In genomic region chr3:196754215-196754937, GRCh38 we compare ENCODE assay signal across 11 cellular contexts. TPM values are rescaled to one million over a fixed set of nuclear protein-coding genes. Genes with fewer than 3 reads are reported as not detected.
DNase-seq lines count a peak whose midpoint lies in the region; ATAC-seq and TF ChIP-seq lines count a peak whose summit lies in the region.
"Had no signal": no experiment of that assay in that cellular context is flagged by ENCODE, and none has a peak within 500 bp of the region (broad histone marks: within the 10 kb centered on the region; RNA-seq: fewer than 3 reads in every experiment).

No MANE protein-coding gene starts in this region.

- ATAC-seq in WTC11, result no peak
- ATAC-seq in stimulated activated effector memory CD8-positive, alpha-beta T cell treated with anti-CD3 and anti-CD28 coated beads, Interleukin-12 subunit alpha, Interleukin-12 subunit beta, amount 100 ng/mL, for 72 hours, result no peak

- CTCF ChIA-PET in activated CD4-positive, alpha-beta memory T cell treated with anti-CD3 and anti-CD28 coated beads for 36 hours (lab: Charles Lee), result no interaction called here
- CTCF ChIA-PET in activated CD4-positive, alpha-beta memory T cell treated with anti-CD3 and anti-CD28 coated beads, Interleukin-2, amount 10 ng/mL, durations not matched to agents 7 days and 5 days (lab: Charles Lee), result no interaction called here
- CTCF ChIA-PET in WTC11 (lab: Charles Lee), result no interaction called here

- no peak for DNase-seq in activated CD4-positive, alpha-beta memory T cell treated with anti-CD3 and anti-CD28 coated beads for 36 hours
- DNase-seq in activated CD4-positive, alpha-beta memory T cell treated with anti-CD3 and anti-CD28 coated beads, Interleukin-2, amount 10 ng/mL, durations not matched to agents 7 days and 5 days, result no peak
- DNase-seq in WTC11 (ENCODE audit: low spot score), result no peak
- peak; percentile 18 for DNase-seq in fibroblast of villous mesenchyme (ENCODE audit: low read depth)
- DNase-seq in stimulated activated effector memory CD8-positive, alpha-beta T cell treated with anti-CD3 and anti-CD28 coated beads, Interleukin-12 subunit alpha, Interleukin-12 subunit beta, amount 100 ng/mL, for 72 hours (ENCODE audit: low spot score in 2 of 2), result no peak
- no peak for DNase-seq in superior temporal gyrus (ENCODE audit: extremely low spot score)
- no peak for DNase-seq in SHP77 (lab: John Stamatoyannopoulos, UW)
- no peak for DNase-seq in activated gamma-delta T cell (lab: John Stamatoyannopoulos, UW)
- DNase-seq: GM23248, substantia nigra had no signal

- H3K4me1 Mint-ChIP-seq in activated CD4-positive, alpha-beta memory T cell treated with anti-CD3 and anti-CD28 coated beads for 36 hours (ENCODE audit: low read depth), result peaks cover 49% of the 10 kb centered on the region
- H3K4me1 Mint-ChIP-seq in activated CD4-positive, alpha-beta memory T cell treated with anti-CD3 and anti-CD28 coated beads, Interleukin-2, amount 10 ng/mL, durations not matched to agents 7 days and 5 days, result peaks cover 34% of the 10 kb centered on the region
- peaks cover 23% of the 10 kb centered on the region for H3K4me1 Mint-ChIP-seq in WTC11
- peaks cover 59% of the 10 kb centered on the region for H3K4me1 Mint-ChIP-seq in stimulated activated effector memory CD8-positive, alpha-beta T cell treated with anti-CD3 and anti-CD28 coated beads, Interleukin-12 subunit alpha, Interleukin-12 subunit beta, amount 100 ng/mL, for 72 hours

- peaks cover 42% of the 10 kb centered on the region for H3K36me3 Mint-ChIP-seq in activated CD4-positive, alpha-beta memory T cell treated with anti-CD3 and anti-CD28 coated beads for 36 hours
- peaks cover 84% of the 10 kb centered on the region for H3K36me3 Mint-ChIP-seq in activated CD4-positive, alpha-beta memory T cell treated with anti-CD3 and anti-CD28 coated beads, Interleukin-2, amount 10 ng/mL, durations not matched to agents 7 days and 5 days (ENCODE audit: low read depth)
- peaks cover 65% of the 10 kb centered on the region for H3K36me3 Mint-ChIP-seq in WTC11
- H3K36me3 Mint-ChIP-seq in stimulated activated effector memory CD8-positive, alpha-beta T cell treated with anti-CD3 and anti-CD28 coated beads, Interleukin-12 subunit alpha, Interleukin-12 subunit beta, amount 100 ng/mL, for 72 hours, result peaks cover 82% of the 10 kb centered on the region

- no peaks in the 10 kb centered on the region for H3K27me3 Mint-ChIP-seq in activated CD4-positive, alpha-beta memory T cell treated with anti-CD3 and anti-CD28 coated beads for 36 hours
- no peaks in the 10 kb centered on the region for H3K27me3 Mint-ChIP-seq in activated CD4-positive, alpha-beta memory T cell treated with anti-CD3 and anti-CD28 coated beads, Interleukin-2, amount 10 ng/mL, durations not matched to agents 7 days and 5 days
- H3K27me3 Mint-ChIP-seq in WTC11 (ENCODE audit: low read depth), result no peaks in the 10 kb centered on the region

- intact Hi-C loops in activated CD4-positive, alpha-beta memory T cell treated with anti-CD3 and anti-CD28 coated beads for 36 hours (cut with micrococcal nuclease), result no loop called here

- no peak overlapping the region for H3K4me3 ChIP-seq in fibroblast of villous mesenchyme (ENCODE audit: low read depth, low read length)
- H3K4me3 ChIP-seq: GM23248 had no signal

- H3K4me3 Mint-ChIP-seq in activated CD4-positive, alpha-beta memory T cell treated with anti-CD3 and anti-CD28 coated beads for 36 hours, result no peak overlapping the region
- no peak overlapping the region for H3K4me3 Mint-ChIP-seq in activated CD4-positive, alpha-beta memory T cell treated with anti-CD3 and anti-CD28 coated beads, Interleukin-2, amount 10 ng/mL, durations not matched to agents 7 days and 5 days
- H3K4me3 Mint-ChIP-seq in WTC11, result no peak overlapping the region
- H3K4me3 Mint-ChIP-seq in stimulated activated effector memory CD8-positive, alpha-beta T cell treated with anti-CD3 and anti-CD28 coated beads, Interleukin-12 subunit alpha, Interleukin-12 subunit beta, amount 100 ng/mL, for 72 hours, result no peak overlapping the region
- H3K4me3 Mint-ChIP-seq: neural crest cell had no signal

- TF ChIP-seq CTCF in WTC11 (IDR thresholded peaks at IDR 0.05) (no peak), fibroblast of villous mesenchyme (IDR thresholded peaks at IDR 0.05; ENCODE audit: insufficient read depth, low read depth, low read length) (no peak)

- POLR2A ChIA-PET in activated CD4-positive, alpha-beta memory T cell treated with anti-CD3 and anti-CD28 coated beads for 36 hours (lab: Charles Lee), result no interaction called here
- POLR2A ChIA-PET in activated CD4-positive, alpha-beta memory T cell treated with anti-CD3 and anti-CD28 coated beads, Interleukin-2, amount 10 ng/mL, durations not matched to agents 7 days and 5 days (lab: Charles Lee), result interaction anchor here (2.5 kb wide), 1 partner anchor 14 kb away, joined by 7 read pairs; the partner anchor contains the start of gene PAK2
- POLR2A ChIA-PET in WTC11 (lab: Charles Lee), result no interaction called here

- H3K9me3 Mint-ChIP-seq in activated CD4-positive, alpha-beta memory T cell treated with anti-CD3 and anti-CD28 coated beads for 36 hours, result peaks cover 18% of the 10 kb centered on the region
- peaks cover 30% of the 10 kb centered on the region for H3K9me3 Mint-ChIP-seq in activated CD4-positive, alpha-beta memory T cell treated with anti-CD3 and anti-CD28 coated beads, Interleukin-2, amount 10 ng/mL, durations not matched to agents 7 days and 5 days
- peaks cover 27% of the 10 kb centered on the region for H3K9me3 Mint-ChIP-seq in WTC11
- no peaks in the 10 kb centered on the region for H3K9me3 Mint-ChIP-seq in stimulated activated effector memory CD8-positive, alpha-beta T cell treated with anti-CD3 and anti-CD28 coated beads, Interleukin-12 subunit alpha, Interleukin-12 subunit beta, amount 100 ng/mL, for 72 hours

- H3K27ac Mint-ChIP-seq in activated CD4-positive, alpha-beta memory T cell treated with anti-CD3 and anti-CD28 coated beads for 36 hours, result peak overlapping the region; percentile 6
- no peak overlapping the region for H3K27ac Mint-ChIP-seq in activated CD4-positive, alpha-beta memory T cell treated with anti-CD3 and anti-CD28 coated beads, Interleukin-2, amount 10 ng/mL, durations not matched to agents 7 days and 5 days
- peak overlapping the region; percentile 84 for H3K27ac Mint-ChIP-seq in WTC11
- peak overlapping the region; percentile 30 for H3K27ac Mint-ChIP-seq in stimulated activated effector memory CD8-positive, alpha-beta T cell treated with anti-CD3 and anti-CD28 coated beads, Interleukin-12 subunit alpha, Interleukin-12 subunit beta, amount 100 ng/mL, for 72 hours

TF ChIP-seq in WTC11, 78 proteins besides CTCF, POLR2A, EP300 and RAD21 (continues in another document):
- TF ChIP-seq ZNF671 (CRISPR knock-in tag; IDR thresholded peaks at IDR 0.05) (no peak), CDX4 (CRISPR knock-in tag; IDR thresholded peaks at IDR 0.05; ENCODE audit: borderline replicate concordance) (no peak), ZNF219 (CRISPR knock-in tag; IDR thresholded peaks at IDR 0.05; ENCODE audit: borderline replicate concordance) (no peak), MYBL2 (CRISPR knock-in tag; IDR thresholded peaks at IDR 0.05) (no peak), TP53 (CRISPR knock-in tag; IDR thresholded peaks at IDR 0.05) (no peak), IRF1 (CRISPR knock-in tag; IDR thresholded peaks at IDR 0.05) (no peak), ZNF263 (CRISPR knock-in tag; IDR thresholded peaks at IDR 0.05; ENCODE audit: low read depth) (no peak), GRHL2 (CRISPR knock-in tag; IDR thresholded peaks at IDR 0.05; ENCODE audit: insufficient replicate concordance, severe bottlenecking) (no peak), ZNF396 (CRISPR knock-in tag; IDR thresholded peaks at IDR 0.05; ENCODE audit: borderline replicate concordance) (no peak), SMAD3 (CRISPR knock-in tag; IDR thresholded peaks at IDR 0.05; ENCODE audit: borderline replicate concordance) (no peak), GTF2I (CRISPR knock-in tag; conservative IDR thresholded peaks at IDR 0.05) (no peak), MXD4 (CRISPR knock-in tag; IDR thresholded peaks at IDR 0.05; ENCODE audit: borderline replicate concordance) (no peak), FOXK1 (CRISPR knock-in tag; IDR thresholded peaks at IDR 0.05) (no peak), RORB (CRISPR knock-in tag; IDR thresholded peaks at IDR 0.05) (no peak)

RNA-seq across cellular contexts. Expression of gene PAK2, which starts 14.7 kb away (rescaled TPM):
- 100 to 1,000 TPM in 1 of 2 experiments, 10 to 100 TPM in 1; 98.4 to 101 TPM for total RNA-seq in activated CD4-positive, alpha-beta memory T cell treated with anti-CD3 and anti-CD28 coated beads for 36 hours
- 100 to 1,000 TPM; 118 to 119 TPM for total RNA-seq in activated CD4-positive, alpha-beta memory T cell treated with anti-CD3 and anti-CD28 coated beads, Interleukin-2, amount 10 ng/mL, durations not matched to agents 7 days and 5 days
- total RNA-seq in WTC11 (2021), result 47.3 to 50.7 TPM (median 50.0 TPM) in 3 replicates
- total RNA-seq in fibroblast of villous mesenchyme, result 34.5 and 57.0 TPM in 2 replicates

RNA-seq across cellular contexts. Expression of gene PIGX, which starts 42.2 kb away (rescaled TPM):
- 10 to 100 TPM; 47.5 to 49.2 TPM for total RNA-seq in activated CD4-positive, alpha-beta memory T cell treated with anti-CD3 and anti-CD28 coated beads for 36 hours
- 10 to 100 TPM; 47.2 to 50.0 TPM for total RNA-seq in activated CD4-positive, alpha-beta memory T cell treated with anti-CD3 and anti-CD28 coated beads, Interleukin-2, amount 10 ng/mL, durations not matched to agents 7 days and 5 days
- total RNA-seq in WTC11 (2021) (12.8 to 16.6 TPM (median 16.5 TPM) in 3 replicates), fibroblast of villous mesenchyme (18.0 and 31.1 TPM in 2 replicates)

RNA-seq across cellular contexts. Expression of gene CEP19, which starts 42.3 kb away (rescaled TPM):
- total RNA-seq in activated CD4-positive, alpha-beta memory T cell treated with anti-CD3 and anti-CD28 coated beads for 36 hours, result 1 to 10 TPM; 6.5 to 6.6 TPM
- 1 to 10 TPM; 5.3 to 5.5 TPM for total RNA-seq in activated CD4-positive, alpha-beta memory T cell treated with anti-CD3 and anti-CD28 coated beads, Interleukin-2, amount 10 ng/mL, durations not matched to agents 7 days and 5 days
- total RNA-seq in WTC11 (2021), result 1.4 to 1.5 TPM (median 1.4 TPM) in 3 replicates
- 1.6 and 5.2 TPM in 2 replicates for total RNA-seq in fibroblast of villous mesenchyme
